ENCODE assay signal across 10 cellular contexts in genomic region chr12:47218191-47218654, GRCh38.
A peak's percentile ranks its signal among the peaks of the same experiment; 100 is the strongest.
DNase-seq lines count a peak whose midpoint lies in the region; ATAC-seq, FAIRE-seq and TF ChIP-seq lines count a peak whose summit lies in the region.
"Had no signal": no experiment of that assay in that cellular context is flagged by ENCODE, and none has a peak within 500 bp of the region (broad histone marks: within the 10 kb centered on the region; RNA-seq: fewer than 3 reads in every experiment).

No MANE protein-coding gene starts in this region.

- H3K27me3 ChIP-seq in spleen (replicated peaks in 1 of 7), result no peaks in the 10 kb centered on the region
- no peaks in the 10 kb centered on the region for H3K27me3 ChIP-seq in adrenal gland
- H3K27me3 ChIP-seq in PC-9 (ENCODE audit: insufficient read depth, low read depth), result no peaks in the 10 kb centered on the region

- POLR2A ChIA-PET in PC-9 (lab: Charles Lee; ENCODE audit: unreplicated experiment), result interaction anchor here (0.6 kb wide), 1 partner anchor 706 kb away, joined by 4 read pairs; no protein-coding TSS in a partner anchor

- H3K4me3 ChIP-seq in spleen, result peak overlapping the region in 7 of 8 donors; percentile 29 to 72 (median 42)
- H3K4me3 ChIP-seq in adrenal gland, result no peak overlapping the region
- H3K4me3 ChIP-seq in PC-9, result no peak overlapping the region
- H3K4me3 ChIP-seq: lung had no signal

- TF ChIP-seq POLR2A in spleen (IDR thresholded peaks at IDR 0.05) (no peak), adrenal gland (IDR thresholded peaks at IDR 0.05) (no peak)

- TF ChIP-seq CTCF in spleen (IDR thresholded peaks at IDR 0.05 in 8 of 11, conservative IDR thresholded peaks at IDR 0.05 in 3 of 11), result no peak
- no peak for TF ChIP-seq CTCF in adrenal gland (IDR thresholded peaks at IDR 0.05)
- no peak for TF ChIP-seq CTCF in PC-9 (conservative IDR thresholded peaks at IDR 0.05)

- H3K79me2 ChIP-seq in PC-9 (ENCODE audit: low read depth), result no peaks in the 10 kb centered on the region

- H3K9me2 ChIP-seq in PC-9 (ENCODE audit: insufficient read depth), result no peaks in the 10 kb centered on the region

- intact Hi-C loops in spleen (cut with DNase I; ENCODE audit: low total_unique reads) (no loop called here), adrenal gland (cut with DNase I) (no loop called here), PC-9 (cut with micrococcal nuclease; ENCODE audit: unreplicated experiment) (no loop called here)

- H3K36me3 ChIP-seq in spleen, result peaks cover 0 to 10% (median 0%) of the 10 kb centered on the region in 6 donors
- no peaks in the 10 kb centered on the region for H3K36me3 ChIP-seq in adrenal gland (replicated peaks in 1 of 2)
- no peaks in the 10 kb centered on the region for H3K36me3 ChIP-seq in PC-9 (ENCODE audit: low read depth)

- peaks cover 6 to 100% (median 66%) of the 10 kb centered on the region in 6 donors for H3K4me1 ChIP-seq in spleen
- H3K4me1 ChIP-seq in adrenal gland (replicated peaks in 1 of 2), result peaks cover 6 to 8% of the 10 kb centered on the region in 2 donors
- peaks cover 50% of the 10 kb centered on the region for H3K4me1 ChIP-seq in PC-9 (replicated peaks; ENCODE audit: insufficient read depth)

- peak; percentile 37 for ATAC-seq in GM19035 (IDR thresholded peaks at IDR 0.05; ENCODE audit: unreplicated experiment)
- peak; percentile 36 for ATAC-seq in HG03108 (IDR thresholded peaks at IDR 0.05; ENCODE audit: unreplicated experiment)
- ATAC-seq in activated T-helper 17 cell treated with anti-CD3 and anti-CD28 coated beads, Interleukin-2, amount 50 U/mL, for 72 hours (replicated peaks), result peak; percentile 39

- peak overlapping the region; percentile 88 for H3K4me3 Mint-ChIP-seq in activated T-helper 17 cell treated with anti-CD3 and anti-CD28 coated beads, Interleukin-2, amount 50 U/mL, for 72 hours

- CTCF ChIA-PET in PC-9 (lab: Charles Lee), result interaction anchor here (0.7 kb wide), 1 partner anchor 140 kb away, joined by 3 read pairs; no protein-coding TSS in a partner anchor

- H3K4me1 Mint-ChIP-seq in activated T-helper 17 cell treated with anti-CD3 and anti-CD28 coated beads, Interleukin-2, amount 50 U/mL, for 72 hours, result peaks cover 17% of the 10 kb centered on the region

- peak overlapping the region; percentile 96 for H3K27ac Mint-ChIP-seq in activated T-helper 17 cell treated with anti-CD3 and anti-CD28 coated beads, Interleukin-2, amount 50 U/mL, for 72 hours

- 67 to 79% (median 73%) methylated on average over 8 of the region's 8 CpGs for WGBS in spleen, 5 donors
- WGBS in adrenal gland, 4 donors, result 80 to 94% (median 92%) methylated on average over 8 of the region's 8 CpGs

- peaks cover 25% of the 10 kb centered on the region for H3F3A ChIP-seq in PC-9 (ENCODE audit: insufficient read depth, low read depth)

- DNase-seq in spleen (no peak), adrenal gland (no peak), PC-9 (no peak), frontal cortex (ENCODE audit: low spot score in 2 of 2) (no peak)
- DNase-seq: NCI-H1417 treated with DMSO at 0.1 percent for 48 hours, SHP77 had no signal

- H3K27me3 Mint-ChIP-seq in activated T-helper 17 cell treated with anti-CD3 and anti-CD28 coated beads, Interleukin-2, amount 50 U/mL, for 72 hours, result no peaks in the 10 kb centered on the region

- no peak overlapping the region for H3K4me2 ChIP-seq in PC-9

- BruUV-seq in PC-9 (replicated peaks; lab: Mats Ljungman, UMichigan), result no TSS peak

- H3K9me3 ChIP-seq in spleen (no peaks in the 10 kb centered on the region), adrenal gland (replicated peaks in 1 of 3) (no peaks in the 10 kb centered on the region), PC-9 (ENCODE audit: insufficient read depth, low read depth) (peaks cover 6% of the 10 kb centered on the region; the same call in 1 of the 2 replicates)

- H3K9me3 Mint-ChIP-seq in activated T-helper 17 cell treated with anti-CD3 and anti-CD28 coated beads, Interleukin-2, amount 50 U/mL, for 72 hours, result no peaks in the 10 kb centered on the region

- H3K36me3 Mint-ChIP-seq in activated T-helper 17 cell treated with anti-CD3 and anti-CD28 coated beads, Interleukin-2, amount 50 U/mL, for 72 hours (ENCODE audit: low read depth), result peaks cover 100% of the 10 kb centered on the region

- H3K27ac ChIP-seq in spleen, result peak overlapping the region; percentile 37 to 94 (median 88)
- H3K27ac ChIP-seq in adrenal gland, result no peak overlapping the region
- no peak overlapping the region for H3K27ac ChIP-seq in PC-9

- no peak for FAIRE-seq in frontal cortex (lab: Jason Lieb, UNC)

- H4K20me1 ChIP-seq in PC-9 (ENCODE audit: insufficient read depth), result no peaks in the 10 kb centered on the region

- H2AFZ ChIP-seq in PC-9, result no peak overlapping the region

Comparison
In these comparisons a context has a peak if more than half of its experiments do, and no peak if none do; other contexts are left out.
1. H3K27ac ChIP-seq: peak in spleen (8 of 8); none in adrenal gland (0 of 5) and PC-9 (single experiment).
2. H3K4me3 ChIP-seq: peak in spleen (7 of 8); none in adrenal gland (0 of 4) and PC-9 (single experiment).
3. Peak in every context shown above with its lines, with median percentiles within 50 percentile points of each other: ATAC-seq.